In genomic region chr10:102743588-102744373, GRCh38 we compare ENCODE assay signal across 8 cellular contexts. TPM values are rescaled to one million over a fixed set of nuclear protein-coding genes. Genes with fewer than 3 reads are reported as not detected.
DNase-seq lines count a peak whose midpoint lies in the region; ATAC-seq, FAIRE-seq and TF ChIP-seq lines count a peak whose summit lies in the region.

Gene WBP1L, plus strand, starts transcription at chr10:102743948. Its CDS starts 106 bp downstream, at chr10:102744054.

- TF ChIP-seq CTCF in right atrium auricular region (IDR thresholded peaks at IDR 0.05) (no peak), psoas muscle (IDR thresholded peaks at IDR 0.05) (no peak)

- 0 to 2% (median 1%) methylated on average over 35 to 37 of the region's 37 CpGs for WGBS in psoas muscle, 3 donors

- H3K27ac ChIP-seq in right atrium auricular region (peak within 1 kb of the TSS; percentile 87 to 94), psoas muscle (peak within 1 kb of the TSS; percentile 96)

- H3K4me3 ChIP-seq in right atrium auricular region (peak within 1 kb of the TSS; percentile 98), psoas muscle (peak within 1 kb of the TSS; percentile 96)

- intact Hi-C loops in T-helper 2 cell treated with Interferon-gamma antibody and Interleukin-4, amounts not matched to agents 100 ng/mL and 5 ng/mL, for 36 hours (cut with micrococcal nuclease): loop anchor here (1.0 to 5.0 kb wide), 5 partner anchors 29 to 324 kb away; partner anchors contain the start of genes ARL3, BORCS7, CNNM2 and SFXN2
- intact Hi-C loops in psoas muscle (cut with DNase I): loop anchor here in 1 of 2 donors (2.0 to 5.0 kb wide), 3 partner anchors 33 to 74 kb away; no protein-coding TSS in a partner anchor

- peaks cover 0 to 30% of the 10 kb centered on the region in 2 donors for H3K4me1 ChIP-seq in right atrium auricular region
- H3K4me1 ChIP-seq in psoas muscle: peaks cover 14% of the 10 kb centered on the region

- DNase-seq in NCI-H187 treated with DMSO at 0.1 percent for 48 hours (lab: John Stamatoyannopoulos, UW) (peak; percentile 93), anterior cingulate cortex (lab: John Stamatoyannopoulos, UW) (peak; percentile 66 to 100 (median 97)), right atrium auricular region (ENCODE audit: low spot score) (peak; percentile 98), psoas muscle (peak; percentile 95 to 97), urothelium cell line (ENCODE audit: low spot score) (peak; percentile 97)

- H3K36me3 ChIP-seq in right atrium auricular region: no peaks in the 10 kb centered on the region
- H3K36me3 ChIP-seq in psoas muscle (ENCODE audit: insufficient read depth in 1 of 2, low read depth in 1 of 2): no peaks in the 10 kb centered on the region

- peak; percentile 42 for FAIRE-seq in urothelium cell line (lab: Jason Lieb, UNC)

- H3K9me3 ChIP-seq in right atrium auricular region: no peaks in the 10 kb centered on the region
- H3K9me3 ChIP-seq in psoas muscle: no peaks in the 10 kb centered on the region

- H3K27me3 ChIP-seq in right atrium auricular region (no peaks in the 10 kb centered on the region), psoas muscle (ENCODE audit: insufficient read depth in 3 of 3, low read length in 2 of 3) (no peaks in the 10 kb centered on the region)

- ATAC-seq in GM18499 (IDR thresholded peaks at IDR 0.05; ENCODE audit: insufficient read depth, unreplicated experiment) (peak; percentile 90), HG02943 (IDR thresholded peaks at IDR 0.05; ENCODE audit: low read depth, unreplicated experiment) (peak; percentile 95), psoas muscle (peak; percentile 96 to 98 (median 96))

RNA-seq across cellular contexts. Expression of gene WBP1L, which starts in this region (rescaled TPM):
- total RNA-seq in T-helper 2 cell treated with Interferon-gamma antibody and Interleukin-4, amounts not matched to agents 100 ng/mL and 5 ng/mL, for 36 hours: 26.6 and 27.7 TPM in 2 replicates
- total RNA-seq in right atrium auricular region: 10 to 100 TPM; 46.1 to 94.4 TPM
- total RNA-seq in psoas muscle: 10 to 100 TPM; 47.2 to 77.2 (median 54.5) TPM
- 10 to 100 TPM; 26.4 to 56.4 (median 54.1) TPM for polyA plus RNA-seq in psoas muscle

Comparison
In these comparisons a context has a peak if more than half of its experiments do, and no peak if none do; other contexts are left out.
1. Peak in every context shown above with its lines: DNase-seq, ATAC-seq, H3K4me3 ChIP-seq and H3K27ac ChIP-seq.